In genomic region chr19:8123683-8124082, GRCh38 we compare ENCODE assay signal across 2 cellular contexts.
TF ChIP-seq lines count a peak whose summit lies in the region.

No MANE protein-coding gene starts in this region.

TF ChIP-seq in GM23338, 12 proteins besides CTCF, POLR2A, EP300 and RAD21:
- TF ChIP-seq EZH2phosphoT487 (IDR thresholded peaks at IDR 0.05; ENCODE audit: unreplicated experiment) (no peak), EZH2 (IDR thresholded peaks at IDR 0.05; ENCODE audit: low read depth, unreplicated experiment) (no peak), ETS1 (IDR thresholded peaks at IDR 0.05) (no peak), ZNF331 (CRISPR knock-in tag; IDR thresholded peaks at IDR 0.05; ENCODE audit: low read depth) (no peak), POLR2AphosphoS5 (IDR thresholded peaks at IDR 0.05; ENCODE audit: low read depth) (no peak), NANOG (IDR thresholded peaks at IDR 0.05; ENCODE audit: borderline replicate concordance) (no peak), STAT1 (IDR thresholded peaks at IDR 0.05; ENCODE audit: unreplicated experiment) (no peak), JUNB (IDR thresholded peaks at IDR 0.05; ENCODE audit: unreplicated experiment) (no peak), CREB1 (CRISPR knock-in tag; IDR thresholded peaks at IDR 0.05; ENCODE audit: low read depth) (no peak), ZNF114 (CRISPR knock-in tag; IDR thresholded peaks at IDR 0.05) (no peak)
- TF ChIP-seq, protein P1, sequence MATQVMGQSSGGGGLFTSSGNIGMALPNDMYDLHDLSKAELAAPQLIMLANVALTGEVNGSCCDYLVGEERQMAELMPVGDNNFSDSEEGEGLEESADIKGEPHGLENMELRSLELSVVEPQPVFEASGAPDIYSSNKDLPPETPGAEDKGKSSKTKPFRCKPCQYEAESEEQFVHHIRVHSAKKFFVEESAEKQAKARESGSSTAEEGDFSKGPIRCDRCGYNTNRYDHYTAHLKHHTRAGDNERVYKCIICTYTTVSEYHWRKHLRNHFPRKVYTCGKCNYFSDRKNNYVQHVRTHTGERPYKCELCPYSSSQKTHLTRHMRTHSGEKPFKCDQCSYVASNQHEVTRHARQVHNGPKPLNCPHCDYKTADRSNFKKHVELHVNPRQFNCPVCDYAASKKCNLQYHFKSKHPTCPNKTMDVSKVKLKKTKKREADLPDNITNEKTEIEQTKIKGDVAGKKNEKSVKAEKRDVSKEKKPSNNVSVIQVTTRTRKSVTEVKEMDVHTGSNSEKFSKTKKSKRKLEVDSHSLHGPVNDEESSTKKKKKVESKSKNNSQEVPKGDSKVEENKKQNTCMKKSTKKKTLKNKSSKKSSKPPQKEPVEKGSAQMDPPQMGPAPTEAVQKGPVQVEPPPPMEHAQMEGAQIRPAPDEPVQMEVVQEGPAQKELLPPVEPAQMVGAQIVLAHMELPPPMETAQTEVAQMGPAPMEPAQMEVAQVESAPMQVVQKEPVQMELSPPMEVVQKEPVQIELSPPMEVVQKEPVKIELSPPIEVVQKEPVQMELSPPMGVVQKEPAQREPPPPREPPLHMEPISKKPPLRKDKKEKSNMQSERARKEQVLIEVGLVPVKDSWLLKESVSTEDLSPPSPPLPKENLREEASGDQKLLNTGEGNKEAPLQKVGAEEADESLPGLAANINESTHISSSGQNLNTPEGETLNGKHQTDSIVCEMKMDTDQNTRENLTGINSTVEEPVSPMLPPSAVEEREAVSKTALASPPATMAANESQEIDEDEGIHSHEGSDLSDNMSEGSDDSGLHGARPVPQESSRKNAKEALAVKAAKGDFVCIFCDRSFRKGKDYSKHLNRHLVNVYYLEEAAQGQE (IDR thresholded peaks at IDR 0.05; ENCODE audit: unreplicated experiment) = no peak
- TF ChIP-seq, protein P2, sequence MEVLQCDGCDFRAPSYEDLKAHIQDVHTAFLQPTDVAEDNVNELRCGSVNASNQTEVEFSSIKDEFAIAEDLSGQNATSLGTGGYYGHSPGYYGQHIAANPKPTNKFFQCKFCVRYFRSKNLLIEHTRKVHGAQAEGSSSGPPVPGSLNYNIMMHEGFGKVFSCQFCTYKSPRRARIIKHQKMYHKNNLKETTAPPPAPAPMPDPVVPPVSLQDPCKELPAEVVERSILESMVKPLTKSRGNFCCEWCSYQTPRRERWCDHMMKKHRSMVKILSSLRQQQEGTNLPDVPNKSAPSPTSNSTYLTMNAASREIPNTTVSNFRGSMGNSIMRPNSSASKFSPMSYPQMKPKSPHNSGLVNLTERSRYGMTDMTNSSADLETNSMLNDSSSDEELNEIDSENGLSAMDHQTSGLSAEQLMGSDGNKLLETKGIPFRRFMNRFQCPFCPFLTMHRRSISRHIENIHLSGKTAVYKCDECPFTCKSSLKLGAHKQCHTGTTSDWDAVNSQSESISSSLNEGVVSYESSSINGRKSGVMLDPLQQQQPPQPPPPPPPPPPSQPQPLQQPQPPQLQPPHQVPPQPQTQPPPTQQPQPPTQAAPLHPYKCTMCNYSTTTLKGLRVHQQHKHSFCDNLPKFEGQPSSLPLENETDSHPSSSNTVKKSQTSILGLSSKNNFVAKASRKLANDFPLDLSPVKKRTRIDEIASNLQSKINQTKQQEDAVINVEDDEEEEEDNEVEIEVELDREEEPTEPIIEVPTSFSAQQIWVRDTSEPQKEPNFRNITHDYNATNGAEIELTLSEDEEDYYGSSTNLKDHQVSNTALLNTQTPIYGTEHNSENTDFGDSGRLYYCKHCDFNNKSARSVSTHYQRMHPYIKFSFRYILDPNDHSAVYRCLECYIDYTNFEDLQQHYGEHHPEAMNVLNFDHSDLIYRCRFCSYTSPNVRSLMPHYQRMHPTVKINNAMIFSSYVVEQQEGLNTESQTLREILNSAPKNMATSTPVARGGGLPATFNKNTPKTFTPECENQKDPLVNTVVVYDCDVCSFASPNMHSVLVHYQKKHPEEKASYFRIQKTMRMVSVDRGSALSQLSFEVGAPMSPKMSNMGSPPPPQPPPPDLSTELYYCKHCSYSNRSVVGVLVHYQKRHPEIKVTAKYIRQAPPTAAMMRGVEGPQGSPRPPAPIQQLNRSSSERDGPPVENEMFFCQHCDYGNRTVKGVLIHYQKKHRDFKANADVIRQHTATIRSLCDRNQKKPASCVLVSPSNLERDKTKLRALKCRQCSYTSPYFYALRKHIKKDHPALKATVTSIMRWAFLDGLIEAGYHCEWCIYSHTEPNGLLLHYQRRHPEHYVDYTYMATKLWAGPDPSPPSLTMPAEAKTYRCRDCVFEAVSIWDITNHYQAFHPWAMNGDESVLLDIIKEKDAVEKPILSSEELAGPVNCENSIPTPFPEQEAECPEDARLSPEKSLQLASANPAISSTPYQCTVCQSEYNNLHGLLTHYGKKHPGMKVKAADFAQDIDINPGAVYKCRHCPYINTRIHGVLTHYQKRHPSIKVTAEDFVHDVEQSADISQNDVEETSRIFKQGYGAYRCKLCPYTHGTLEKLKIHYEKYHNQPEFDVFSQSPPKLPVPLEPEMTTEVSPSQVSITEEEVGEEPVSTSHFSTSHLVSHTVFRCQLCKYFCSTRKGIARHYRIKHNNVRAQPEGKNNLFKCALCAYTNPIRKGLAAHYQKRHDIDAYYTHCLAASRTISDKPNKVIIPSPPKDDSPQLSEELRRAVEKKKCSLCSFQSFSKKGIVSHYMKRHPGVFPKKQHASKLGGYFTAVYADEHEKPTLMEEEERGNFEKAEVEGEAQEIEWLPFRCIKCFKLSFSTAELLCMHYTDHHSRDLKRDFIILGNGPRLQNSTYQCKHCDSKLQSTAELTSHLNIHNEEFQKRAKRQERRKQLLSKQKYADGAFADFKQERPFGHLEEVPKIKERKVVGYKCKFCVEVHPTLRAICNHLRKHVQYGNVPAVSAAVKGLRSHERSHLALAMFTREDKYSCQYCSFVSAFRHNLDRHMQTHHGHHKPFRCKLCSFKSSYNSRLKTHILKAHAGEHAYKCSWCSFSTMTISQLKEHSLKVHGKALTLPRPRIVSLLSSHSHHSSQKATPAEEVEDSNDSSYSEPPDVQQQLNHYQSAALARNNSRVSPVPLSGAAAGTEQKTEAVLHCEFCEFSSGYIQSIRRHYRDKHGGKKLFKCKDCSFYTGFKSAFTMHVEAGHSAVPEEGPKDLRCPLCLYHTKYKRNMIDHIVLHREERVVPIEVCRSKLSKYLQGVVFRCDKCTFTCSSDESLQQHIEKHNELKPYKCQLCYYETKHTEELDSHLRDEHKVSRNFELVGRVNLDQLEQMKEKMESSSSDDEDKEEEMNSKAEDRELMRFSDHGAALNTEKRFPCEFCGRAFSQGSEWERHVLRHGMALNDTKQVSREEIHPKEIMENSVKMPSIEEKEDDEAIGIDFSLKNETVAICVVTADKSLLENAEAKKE (CRISPR knock-in tag; IDR thresholded peaks at IDR 0.05) = no peak

TF ChIP-seq in H1, 55 proteins besides CTCF, POLR2A, EP300 and RAD21:
- TF ChIP-seq ASH2L (IDR thresholded peaks at IDR 0.05; ENCODE audit: low read length) = no peak
